Comparison of ENCODE assay signal across 13 cellular contexts in the genomic region with DNA sequence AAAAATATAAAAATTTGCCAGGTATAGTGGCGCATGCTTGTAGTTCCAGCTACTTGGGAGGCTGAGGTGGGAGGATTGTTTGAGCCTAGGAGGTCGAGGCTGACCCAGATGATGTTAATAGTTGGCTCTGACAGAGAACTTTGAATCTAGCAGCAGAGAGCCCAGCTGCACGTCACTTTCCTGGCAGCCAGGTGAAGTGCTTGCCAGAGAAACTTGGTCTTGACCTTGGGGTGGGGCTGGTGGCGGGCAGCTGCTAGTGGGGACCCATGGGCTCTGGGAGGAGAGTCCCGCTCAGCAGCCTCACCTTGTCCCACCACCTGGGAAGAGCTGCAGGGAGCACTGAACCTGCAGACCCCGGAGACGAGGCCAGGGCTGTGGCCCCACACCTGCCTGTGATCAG. TPM values are rescaled to one million over a fixed set of nuclear protein-coding genes. Genes with fewer than 3 reads are reported as not detected.
"Had no signal": no experiment of that assay in that cellular context is flagged by ENCODE, and none has a peak within 500 bp of the region (broad histone marks: within the 10 kb centered on the region; RNA-seq: fewer than 3 reads in every experiment).

No MANE protein-coding gene starts in this region.

- H3K27ac Mint-ChIP-seq: activated naive CD4-positive, alpha-beta T cell treated with anti-CD3 and anti-CD28 coated beads, Interleukin-2, amount 10 ng/mL, durations not matched to agents 7 days and 5 days; activated T-helper 2 cell treated with anti-CD3 and anti-CD28 coated beads, Interferon-gamma antibody, Interleukin-2, Interleukin-4, amounts not matched to agents 10 μg/mL and 5 μg/mL and 100 μg/mL, durations not matched to agents 14 hours and 24 hours and 36 hours had no signal

- DNase-seq: activated CD4-positive, alpha-beta T cell treated with anti-CD3 and anti-CD28 coated beads, Interleukin-2, amount 10 ng/mL, durations not matched to agents 7 days and 5 days; activated CD4-positive, CD25-positive, alpha-beta regulatory T cell; activated naive CD4-positive, alpha-beta T cell treated with anti-CD3 and anti-CD28 coated beads, Interleukin-2, amount 10 ng/mL, durations not matched to agents 7 days and 5 days; activated T-cell treated with anti-CD3 and anti-CD28 coated beads for 4 hours; effector CD8-positive, alpha-beta T cell; heart left ventricle; stimulated activated CD4-positive, alpha-beta T cell treated with anti-CD3 and anti-CD28 coated beads, Interleukin-2, amount 100 ng/mL, for 24 hours; stimulated activated naive CD4-positive, alpha-beta T cell treated with Interleukin-2 at 50 U/mL for 16 hours; T-helper 2 cell had no signal

- H3K27me3 ChIP-seq: suprapubic skin had no signal

- H3K4me3 Mint-ChIP-seq: activated CD4-positive, alpha-beta T cell treated with anti-CD3 and anti-CD28 coated beads, Interleukin-2, amount 10 ng/mL, durations not matched to agents 7 days and 5 days; activated naive CD4-positive, alpha-beta T cell treated with anti-CD3 and anti-CD28 coated beads, Interleukin-2, amount 10 ng/mL, durations not matched to agents 7 days and 5 days had no signal

- H3K27ac ChIP-seq: coronary artery, heart left ventricle, suprapubic skin had no signal

- H3K36me3 Mint-ChIP-seq: activated naive CD4-positive, alpha-beta T cell treated with anti-CD3 and anti-CD28 coated beads, Interleukin-2, amount 10 ng/mL, durations not matched to agents 7 days and 5 days had no signal

- H3K4me3 ChIP-seq: coronary artery, heart left ventricle, suprapubic skin had no signal

- H3K9me3 Mint-ChIP-seq: activated CD4-positive, alpha-beta T cell treated with anti-CD3 and anti-CD28 coated beads, Interleukin-2, amount 10 ng/mL, durations not matched to agents 7 days and 5 days; activated naive CD4-positive, alpha-beta T cell treated with anti-CD3 and anti-CD28 coated beads, Interleukin-2, amount 10 ng/mL, durations not matched to agents 7 days and 5 days; activated T-helper 2 cell treated with anti-CD3 and anti-CD28 coated beads, Interferon-gamma antibody, Interleukin-2, Interleukin-4, amounts not matched to agents 10 μg/mL and 5 μg/mL and 100 μg/mL, durations not matched to agents 14 hours and 24 hours and 36 hours had no signal

- ATAC-seq: heart left ventricle, left lobe of liver had no signal

- H3K9me3 ChIP-seq: heart left ventricle, suprapubic skin had no signal

- H3K36me3 ChIP-seq: heart left ventricle, suprapubic skin had no signal

RNA-seq across cellular contexts. Expression of a gene that starts 3.1 kb away (rescaled TPM):
- total RNA-seq: activated T-helper 2 cell treated with anti-CD3 and anti-CD28 coated beads, Interferon-gamma antibody, Interleukin-2, Interleukin-4, amounts not matched to agents 10 μg/mL and 5 μg/mL and 100 μg/mL, durations not matched to agents 14 hours and 24 hours and 36 hours had no signal
